In genomic region chr9:104769655-104770054, GRCh38 we compare ENCODE assay signal across 18 cellular contexts. TPM values are rescaled to one million over a fixed set of nuclear protein-coding genes. Genes with fewer than 3 reads are reported as not detected.
A peak's percentile ranks its signal among the peaks of the same experiment; 100 is the strongest.
DNase-seq lines count a peak whose midpoint lies in the region; ATAC-seq and TF ChIP-seq lines count a peak whose summit lies in the region.
"Had no signal": no experiment of that assay in that cellular context is flagged by ENCODE, and none has a peak within 500 bp of the region (broad histone marks: within the 10 kb centered on the region; RNA-seq: fewer than 3 reads in every experiment).

No MANE protein-coding gene starts in this region.

- peak; percentile 37 for ATAC-seq in GM18511 (IDR thresholded peaks at IDR 0.05; ENCODE audit: unreplicated experiment)
- peak; percentile 44 for ATAC-seq in GM21526 (IDR thresholded peaks at IDR 0.05; ENCODE audit: low FRiP score, unreplicated experiment)
- ATAC-seq: right lobe of liver had no signal

- H3K27me3 Mint-ChIP-seq in IgD-negative memory B cell = no peaks in the 10 kb centered on the region
- H3K27me3 Mint-ChIP-seq in dendritic cell treated with granulocyte-macrophage colony-stimulating factor and Interleukin-4, amounts not matched to agents 40 ng/mL and 50 ng/mL, for 4 days = no peaks in the 10 kb centered on the region
- no peaks in the 10 kb centered on the region for H3K27me3 Mint-ChIP-seq in MCF 10A (ENCODE audit: insufficient read depth, unreplicated experiment)
- H3K27me3 Mint-ChIP-seq: stimulated activated naive CD8-positive, alpha-beta T cell treated with anti-CD3 and anti-CD28 coated beads, Interleukin-15, Interleukin-2, amounts not matched to agents 100 ng/mL and 50 ng/mL, for 24 hours had no signal

- TF ChIP-seq CTCF in osteoblast (IDR thresholded peaks at IDR 0.05; ENCODE audit: extremely low read depth, low read depth, low read length) (no peak), MCF 10A (IDR thresholded peaks at IDR 0.05; ENCODE audit: unreplicated experiment) (no peak)

- no peaks in the 10 kb centered on the region for H3K9me3 ChIP-seq in osteoblast (ENCODE audit: low read depth, low read length)
- H3K9me3 ChIP-seq: esophagus squamous epithelium, right lobe of liver had no signal

- no peaks in the 10 kb centered on the region for H3K27me3 ChIP-seq in osteoblast (ENCODE audit: insufficient read depth, low read length)
- H3K27me3 ChIP-seq: esophagus squamous epithelium, right lobe of liver had no signal

- DNase-seq in osteoblast (ENCODE audit: insufficient read length, low spot score, missing footprints) (no peak), MCF 10A (ENCODE audit: unreplicated experiment) (no peak), NCI-H2196 treated with DMSO at 0.1 percent for 48 hours (lab: John Stamatoyannopoulos, UW; ENCODE audit: unreplicated experiment) (no peak), SKM-1 (lab: John Stamatoyannopoulos, UW; ENCODE audit: unreplicated experiment) (no peak)
- DNase-seq: activated T-cell treated with anti-CD3 and anti-CD28 coated beads, Interleukin-2, amount 50 U/mL, for 24 hours; DMS79 treated with DMSO at 0.1 percent for 48 hours; esophagus squamous epithelium; hypothalamus; NCI-H2227 treated with DMSO at 0.1 percent for 48 hours; right lobe of liver; T-helper 1 cell had no signal

- H3K4me1 ChIP-seq in osteoblast (ENCODE audit: insufficient read depth, low read length) = peaks cover 9% of the 10 kb centered on the region
- H3K4me1 ChIP-seq: right lobe of liver had no signal

- POLR2A ChIA-PET in MCF 10A (lab: Yijun Ruan, JAX) = interaction anchor here (0.6 kb wide), 1 partner anchor 11 kb away, joined by 4 read pairs; no protein-coding TSS in a partner anchor

- intact Hi-C loops in dendritic cell treated with granulocyte-macrophage colony-stimulating factor and Interleukin-4, amounts not matched to agents 40 ng/mL and 50 ng/mL, for 4 days (cut with micrococcal nuclease) = no loop called here
- intact Hi-C loops in MCF 10A (cut with micrococcal nuclease) = no loop called here

- H2AFZ ChIP-seq in osteoblast (ENCODE audit: low read length) = no peak overlapping the region

- peaks cover 0 to 3% (median 2%) of the 10 kb centered on the region in 3 donors for H3K9me3 Mint-ChIP-seq in IgD-negative memory B cell
- no peaks in the 10 kb centered on the region for H3K9me3 Mint-ChIP-seq in dendritic cell treated with granulocyte-macrophage colony-stimulating factor and Interleukin-4, amounts not matched to agents 40 ng/mL and 50 ng/mL, for 4 days
- no peaks in the 10 kb centered on the region for H3K9me3 Mint-ChIP-seq in MCF 10A (ENCODE audit: unreplicated experiment)
- H3K9me3 Mint-ChIP-seq: activated CD4-positive, alpha-beta T cell treated with anti-CD3 and anti-CD28 coated beads, Interleukin-2, amount 10 ng/mL, durations not matched to agents 24 days and 14 days; activated T-cell treated with anti-CD3 and anti-CD28 coated beads, Interleukin-2, amount 50 U/mL, for 24 hours; nephron; stimulated activated naive CD8-positive, alpha-beta T cell treated with anti-CD3 and anti-CD28 coated beads, Interleukin-15, Interleukin-2, amounts not matched to agents 100 ng/mL and 50 ng/mL, for 24 hours had no signal

- CTCF ChIA-PET in MCF 10A (lab: Yijun Ruan, JAX) = interaction anchor here (1.5 kb wide), 1 partner anchor 10 kb away, joined by 6 read pairs; no protein-coding TSS in a partner anchor

- peak overlapping the region; percentile 4 to 88 (median 41) for H3K27ac Mint-ChIP-seq in IgD-negative memory B cell
- peak overlapping the region; percentile 79 for H3K27ac Mint-ChIP-seq in dendritic cell treated with granulocyte-macrophage colony-stimulating factor and Interleukin-4, amounts not matched to agents 40 ng/mL and 50 ng/mL, for 4 days
- H3K27ac Mint-ChIP-seq in MCF 10A (ENCODE audit: low read depth, unreplicated experiment) = no peak overlapping the region
- H3K27ac Mint-ChIP-seq: activated CD4-positive, alpha-beta T cell treated with anti-CD3 and anti-CD28 coated beads, Interleukin-2, amount 10 ng/mL, durations not matched to agents 24 days and 14 days; activated T-cell treated with anti-CD3 and anti-CD28 coated beads, Interleukin-2, amount 50 U/mL, for 24 hours; nephron; stimulated activated naive CD8-positive, alpha-beta T cell treated with anti-CD3 and anti-CD28 coated beads, Interleukin-15, Interleukin-2, amounts not matched to agents 100 ng/mL and 50 ng/mL, for 24 hours had no signal

- H3K36me3 Mint-ChIP-seq in IgD-negative memory B cell (peaks cover 2% of the 10 kb centered on the region), MCF 10A (ENCODE audit: insufficient read depth, unreplicated experiment) (no peaks in the 10 kb centered on the region)
- no peaks in the 10 kb centered on the region for H3K36me3 Mint-ChIP-seq in dendritic cell treated with granulocyte-macrophage colony-stimulating factor and Interleukin-4, amounts not matched to agents 40 ng/mL and 50 ng/mL, for 4 days (ENCODE audit: low read depth)

- H4K20me1 ChIP-seq in osteoblast (ENCODE audit: insufficient read depth, low read length) = no peaks in the 10 kb centered on the region

- no peak overlapping the region for H3K4me2 ChIP-seq in osteoblast (ENCODE audit: insufficient read depth, low read length)

- no peaks in the 10 kb centered on the region for H3K79me2 ChIP-seq in osteoblast (ENCODE audit: insufficient read depth, low read length)

- no peak overlapping the region for H3K27ac ChIP-seq in osteoblast (ENCODE audit: low read depth, low read length)
- H3K27ac ChIP-seq: esophagus squamous epithelium, right lobe of liver had no signal

- no TSS peak for BruUV-seq in MCF 10A (replicated peaks; lab: Mats Ljungman, UMichigan)

- no peaks in the 10 kb centered on the region for H3K36me3 ChIP-seq in osteoblast (ENCODE audit: insufficient read depth, low read length)
- H3K36me3 ChIP-seq: esophagus squamous epithelium, right lobe of liver had no signal

- H3K4me3 ChIP-seq in osteoblast (ENCODE audit: insufficient read depth, low read length) = no peak overlapping the region
- H3K4me3 ChIP-seq: esophagus squamous epithelium, right lobe of liver had no signal

- H3K4me3 Mint-ChIP-seq in IgD-negative memory B cell (peak overlapping the region in 3 of 4 donors; percentile 79 to 85 (median 81)), MCF 10A (ENCODE audit: unreplicated experiment) (no peak overlapping the region)
- H3K4me3 Mint-ChIP-seq in dendritic cell treated with granulocyte-macrophage colony-stimulating factor and Interleukin-4, amounts not matched to agents 40 ng/mL and 50 ng/mL, for 4 days = no peak overlapping the region
- H3K4me3 Mint-ChIP-seq: activated CD4-positive, alpha-beta T cell treated with anti-CD3 and anti-CD28 coated beads, Interleukin-2, amount 10 ng/mL, durations not matched to agents 24 days and 14 days; activated T-cell treated with anti-CD3 and anti-CD28 coated beads, Interleukin-2, amount 50 U/mL, for 24 hours; nephron; stimulated activated naive CD8-positive, alpha-beta T cell treated with anti-CD3 and anti-CD28 coated beads, Interleukin-15, Interleukin-2, amounts not matched to agents 100 ng/mL and 50 ng/mL, for 24 hours had no signal

- H3K4me1 Mint-ChIP-seq in IgD-negative memory B cell (peaks cover 27 to 40% (median 35%) of the 10 kb centered on the region in 3 donors), MCF 10A (ENCODE audit: insufficient read depth, unreplicated experiment) (no peaks in the 10 kb centered on the region)
- peaks cover 31% of the 10 kb centered on the region for H3K4me1 Mint-ChIP-seq in dendritic cell treated with granulocyte-macrophage colony-stimulating factor and Interleukin-4, amounts not matched to agents 40 ng/mL and 50 ng/mL, for 4 days (ENCODE audit: low read depth)
- H3K4me1 Mint-ChIP-seq: activated CD4-positive, alpha-beta T cell treated with anti-CD3 and anti-CD28 coated beads, Interleukin-2, amount 10 ng/mL, durations not matched to agents 24 days and 14 days had no signal

RNA-seq across cellular contexts. Expression of gene NIPSNAP3B, which starts 5.7 kb away (rescaled TPM):
- 9.0 TPM for polyA plus RNA-seq in IgD-negative memory B cell
- total RNA-seq in osteoblast = 2.1 and 2.5 TPM in 2 replicates
- total RNA-seq in MCF 10A (2022) = 0.49 TPM in 1 of 2 replicates, not detected in the other

RNA-seq across cellular contexts. Expression of gene NIPSNAP3A, which starts 22.2 kb away (rescaled TPM):
- polyA plus RNA-seq in IgD-negative memory B cell = 22.9 TPM
- total RNA-seq in osteoblast = 42.7 and 43.9 TPM in 2 replicates
- 15.4 and 15.5 TPM in 2 replicates for total RNA-seq in MCF 10A (2022)

Comparison
In these comparisons a context has a peak if more than half of its experiments do, and no peak if none do; other contexts are left out.
1. H3K4me3 Mint-ChIP-seq: peak in IgD-negative memory B cell (3 of 4); none in dendritic cell treated with granulocyte-macrophage colony-stimulating factor and Interleukin-4, amounts not matched to agents 40 ng/mL and 50 ng/mL, for 4 days (single experiment) and MCF 10A (single experiment).